8 cellular contexts compared by ENCODE assay signal in the genomic region with DNA sequence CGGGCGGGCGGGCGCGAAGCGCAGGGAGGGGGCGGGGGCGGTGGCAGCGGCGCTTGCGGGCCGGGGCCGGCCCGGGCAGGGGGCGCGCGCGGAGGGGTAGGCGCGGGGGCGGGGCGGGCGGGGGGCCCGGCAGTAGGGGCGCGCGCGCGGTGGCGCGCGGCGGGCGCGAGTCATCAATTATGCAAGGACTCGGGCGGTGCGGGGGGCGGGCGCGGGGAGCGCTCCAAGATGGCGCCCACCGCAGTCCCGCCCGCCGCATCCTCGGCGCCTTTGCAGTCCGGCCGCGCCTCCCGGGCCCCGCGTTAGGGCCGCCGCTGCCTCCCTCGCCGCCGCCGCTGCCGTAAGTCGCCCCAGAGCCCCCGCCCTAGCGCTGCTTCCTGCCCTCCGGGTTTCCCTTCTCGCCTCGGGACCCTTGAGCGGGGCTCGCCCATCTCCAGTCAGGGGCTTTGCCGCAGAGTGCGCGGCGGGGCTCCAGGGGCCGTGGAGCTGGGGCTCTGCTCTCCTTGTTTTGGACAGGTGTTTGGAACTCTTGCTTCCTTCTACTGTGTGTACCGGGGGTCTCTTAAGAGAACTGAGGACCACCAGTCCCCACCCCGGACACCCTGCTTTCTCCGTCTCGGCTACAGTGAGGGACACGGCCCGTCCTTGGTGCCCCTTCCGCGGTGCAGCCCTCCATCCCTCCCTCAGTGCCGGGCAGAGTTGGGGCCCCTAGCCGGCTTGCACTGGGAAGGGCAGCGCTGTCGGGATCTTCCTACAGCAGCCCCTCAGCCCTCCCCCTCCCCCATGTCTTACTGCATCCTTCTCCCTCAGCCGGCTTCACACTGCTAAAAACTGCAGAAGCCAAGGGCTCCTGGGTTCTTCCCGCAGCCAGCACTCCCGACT. TPM values are rescaled to one million over a fixed set of nuclear protein-coding genes. Genes with fewer than 3 reads are reported as not detected.
A peak's percentile ranks its signal among the peaks of the same experiment; 100 is the strongest.
DNase-seq lines count a peak whose midpoint lies in the region; ATAC-seq and TF ChIP-seq lines count a peak whose summit lies in the region.

A gene (plus strand): TSS at position 214 of the 882 bp plus-strand sequence. CDS start 71,585 bp downstream, outside the sequence.

- H3K27me3 Mint-ChIP-seq in Caco-2 (ENCODE audit: insufficient read depth, unreplicated experiment) (no peaks in the 10 kb centered on the region), neural progenitor cell (ENCODE audit: insufficient read depth, low read depth) (peaks cover 21% of the 10 kb centered on the region)

- POLR2A ChIA-PET in Caco-2 (lab: Charles Lee): no interaction called here

- peak; percentile 33 for ATAC-seq in HG02588 (IDR thresholded peaks at IDR 0.05; ENCODE audit: unreplicated experiment)
- ATAC-seq in upper lobe of left lung (ENCODE audit: low FRiP score in 2 of 2): peak; percentile 59 to 60
- no peak for ATAC-seq in HG03108 (IDR thresholded peaks at IDR 0.05; ENCODE audit: unreplicated experiment)

- H3F3A ChIP-seq in neural progenitor cell (ENCODE audit: low read depth): peaks cover 20% of the 10 kb centered on the region

- H4K20me1 ChIP-seq in neural progenitor cell (ENCODE audit: low read depth): peaks cover 43% of the 10 kb centered on the region

- H3K36me3 ChIP-seq in Caco-2 (ENCODE audit: control insufficient read depth, insufficient read depth, low read length): no peaks in the 10 kb centered on the region
- H3K36me3 ChIP-seq in neural progenitor cell: no peaks in the 10 kb centered on the region
- H3K36me3 ChIP-seq in upper lobe of left lung: no peaks in the 10 kb centered on the region

- H2AFZ ChIP-seq in neural progenitor cell (replicated peaks): peak within 1 kb of the TSS; percentile 99

- no peaks in the 10 kb centered on the region for H3K27me3 ChIP-seq in Caco-2 (replicated peaks; ENCODE audit: control insufficient read depth, insufficient read depth, low read length)
- H3K27me3 ChIP-seq in neural progenitor cell: peaks cover 16% of the 10 kb centered on the region
- peaks cover 0 to 21% (median 5%) of the 10 kb centered on the region in 4 donors for H3K27me3 ChIP-seq in upper lobe of left lung

- peak within 1 kb of the TSS; percentile 87 for H3K4me2 ChIP-seq in neural progenitor cell

- CTCF ChIA-PET in Caco-2 (lab: Charles Lee): interaction anchor here (1.0 to 1.8 kb wide), 3 partner anchors 55 to 284 kb away, joined by 3 to 7 read pairs (median 6); no protein-coding TSS in a partner anchor

- H3K27ac ChIP-seq in neural progenitor cell: no peak within 1 kb of the TSS
- H3K27ac ChIP-seq in upper lobe of left lung: no peak within 1 kb of the TSS

- BruUV-seq in Caco-2 (replicated peaks; lab: Mats Ljungman, UMichigan): no TSS peak

- H3K9me3 ChIP-seq in Caco-2 (no peaks in the 10 kb centered on the region), neural progenitor cell (ENCODE audit: low read depth) (no peaks in the 10 kb centered on the region), upper lobe of left lung (no peaks in the 10 kb centered on the region)

- H3K9me3 Mint-ChIP-seq in Caco-2 (ENCODE audit: unreplicated experiment): no peaks in the 10 kb centered on the region
- H3K9me3 Mint-ChIP-seq in neural progenitor cell: no peaks in the 10 kb centered on the region

- intact Hi-C loops in Caco-2 (cut with micrococcal nuclease; ENCODE audit: unreplicated experiment): loop anchor here (2.0 to 5.0 kb wide), 2 partner anchors 62 to 169 kb away; a partner anchor contains a TSS

- TF ChIP-seq EP300 in upper lobe of left lung (IDR thresholded peaks at IDR 0.05): no peak

- H3K9ac ChIP-seq in neural progenitor cell: peak within 1 kb of the TSS; percentile 48

- H3K4me3 Mint-ChIP-seq in Caco-2 (ENCODE audit: unreplicated experiment) (peak within 1 kb of the TSS; percentile 93), neural progenitor cell (peak within 1 kb of the TSS; percentile 95)

- TF ChIP-seq POLR2A in upper lobe of left lung (IDR thresholded peaks at IDR 0.05): no peak

- H3K4me3 ChIP-seq in Caco-2 (ENCODE audit: low read depth, low read length): peak within 1 kb of the TSS; percentile 92
- peak within 1 kb of the TSS; percentile 67 for H3K4me3 ChIP-seq in fibroblast of the aortic adventitia (ENCODE audit: low read depth, low read length)
- H3K4me3 ChIP-seq in neural progenitor cell: peak within 1 kb of the TSS; percentile 99
- peak within 1 kb of the TSS; percentile 18 to 70 (median 58) for H3K4me3 ChIP-seq in upper lobe of left lung

- whole genome bisulfite sequencing in upper lobe of left lung, 2 donors: 1 to 2% methylated on average over 19 to 50 of the region's 90 CpGs

- H3K4me1 Mint-ChIP-seq in Caco-2 (ENCODE audit: low read depth, unreplicated experiment) (peaks cover 10% of the 10 kb centered on the region), neural progenitor cell (peaks cover 34% of the 10 kb centered on the region)

- 0 out of 2 replicates have a peak, but pooled peaks cover 7% of the 10 kb centered on the region for H3K4me1 ChIP-seq in Caco-2
- peaks cover 5% of the 10 kb centered on the region for H3K4me1 ChIP-seq in neural progenitor cell
- peaks cover 9 to 16% (median 12%) of the 10 kb centered on the region in 4 donors for H3K4me1 ChIP-seq in upper lobe of left lung

- DNase-seq in Caco-2 (peak; percentile 83 to 87), NCI-H82 (lab: John Stamatoyannopoulos, UW) (peak; percentile 93), fibroblast of the aortic adventitia (ENCODE audit: low read depth) (peak; percentile 6), neural progenitor cell (ENCODE audit: low spot score) (peak; percentile 95), upper lobe of left lung (peak in 1 of 2 donors; percentile 90)
- DNase-seq in activated T-helper 9 cell treated with anti-CD3 and anti-CD28 coated beads, Interleukin-2, amount 50 U/mL, for 16 hours (ENCODE audit: low read depth): peak; percentile 33

- H3K79me2 ChIP-seq in neural progenitor cell (ENCODE audit: low read depth): peaks cover 42% of the 10 kb centered on the region

- TF ChIP-seq CTCF in Caco-2 (IDR thresholded peaks at IDR 0.05; ENCODE audit: insufficient read depth in 1 of 2, low read depth in 1 of 2, low read length in 1 of 2, severe bottlenecking in 1 of 2, unreplicated experiment in 1 of 2) (no peak), fibroblast of the aortic adventitia (IDR thresholded peaks at IDR 0.05; ENCODE audit: insufficient read depth, low read length) (no peak), neural progenitor cell (IDR thresholded peaks at IDR 0.05) (no peak), upper lobe of left lung (IDR thresholded peaks at IDR 0.05) (no peak)

- H3K36me3 Mint-ChIP-seq in Caco-2 (ENCODE audit: insufficient read depth, unreplicated experiment): peaks cover 15% of the 10 kb centered on the region
- no peaks in the 10 kb centered on the region for H3K36me3 Mint-ChIP-seq in neural progenitor cell

- H3K27ac Mint-ChIP-seq in Caco-2 (ENCODE audit: unreplicated experiment): peak within 1 kb of the TSS; percentile 77
- peak within 1 kb of the TSS; percentile 92 for H3K27ac Mint-ChIP-seq in neural progenitor cell

RNA-seq across cellular contexts. Expression of the gene that starts here (rescaled TPM):
- total RNA-seq in Caco-2 (2022) (14.7 and 16.5 TPM in 2 replicates), fibroblast of the aortic adventitia (ENCODE audit: low replicate concordance) (7.9 and 17.2 TPM in 2 replicates), neural progenitor cell (ENCODE audit: low replicate concordance) (9.3 and 14.2 TPM in 2 replicates), upper lobe of left lung (1 to 10 TPM in 1 of 6 donors, under 1 TPM in 4, not detected in 1; 0.11 to 1.1 (median 0.37) TPM)
